Comparison of ENCODE assay signal across 8 cellular contexts in genomic region chr5:140546851-140547507, GRCh38. TPM values are rescaled to one million over a fixed set of nuclear protein-coding genes. Genes with fewer than 3 reads are reported as not detected.
A peak's percentile ranks its signal among the peaks of the same experiment; 100 is the strongest.
DNase-seq lines count a peak whose midpoint lies in the region; ATAC-seq and TF ChIP-seq lines count a peak whose summit lies in the region.

No MANE protein-coding gene starts in this region.

- H3K9ac ChIP-seq in mucosa of rectum (ENCODE audit: low read depth in 1 of 2, low read length in 2 of 2), result peak overlapping the region; percentile 54 to 96

- peaks cover 44 to 46% of the 10 kb centered on the region in 2 donors for H3K4me1 ChIP-seq in mucosa of rectum (ENCODE audit: control insufficient read depth in 2 of 2, insufficient read depth in 2 of 2, low read length in 2 of 2)

- H3K27me3 ChIP-seq in mucosa of rectum (ENCODE audit: control insufficient read depth in 2 of 2, insufficient read depth in 2 of 2, low read length in 2 of 2), result no peaks in the 10 kb centered on the region

- H3K4me3 Mint-ChIP-seq in chondrocyte (ENCODE audit: unreplicated experiment), result peak overlapping the region; percentile 67

- ATAC-seq in HG03378 (IDR thresholded peaks at IDR 0.05; ENCODE audit: unreplicated experiment) (peak; percentile 15), HG02678 (IDR thresholded peaks at IDR 0.05; ENCODE audit: unreplicated experiment) (no peak)

- no peaks in the 10 kb centered on the region for H3K27me3 Mint-ChIP-seq in chondrocyte (ENCODE audit: low read depth)

- H3K27ac ChIP-seq in 22Rv1 (peak overlapping the region; percentile 89), mucosa of rectum (ENCODE audit: low read depth in 2 of 2, low read length in 2 of 2) (peak overlapping the region; percentile 99 to 100)

- peaks cover 38% of the 10 kb centered on the region for H3K4me1 Mint-ChIP-seq in chondrocyte (ENCODE audit: low read depth)

- in situ Hi-C loops in GM13976 (cut with MboI; ENCODE audit: low sequenced_read_pairs, unreplicated experiment), result no loop called here

- H3K4me3 ChIP-seq in mucosa of rectum (ENCODE audit: low read length in 2 of 2), result peak overlapping the region; percentile 74 to 80

- no peaks in the 10 kb centered on the region for H3K9me3 ChIP-seq in mucosa of rectum (ENCODE audit: control insufficient read depth in 2 of 2, low read length in 2 of 2)

- peaks cover 19% of the 10 kb centered on the region for H3K36me3 Mint-ChIP-seq in chondrocyte (ENCODE audit: low read depth)

- H3K9me3 Mint-ChIP-seq in chondrocyte (ENCODE audit: low read depth), result no peaks in the 10 kb centered on the region

- TF ChIP-seq CTCF in 22Rv1 (IDR thresholded peaks at IDR 0.05), result no peak
- no peak for TF ChIP-seq CTCF in chondrocyte (IDR thresholded peaks at IDR 0.05)
- no peak for TF ChIP-seq CTCF in GM13976 (IDR thresholded peaks at IDR 0.05; ENCODE audit: borderline replicate concordance, control extremely low read depth, extremely low read depth, insufficient read depth, missing control alignments)

- H3K36me3 ChIP-seq in mucosa of rectum (ENCODE audit: control insufficient read depth in 2 of 2, insufficient read depth in 2 of 2, low read length in 2 of 2), result peaks cover 33 to 42% of the 10 kb centered on the region in 2 donors

- DNase-seq in chondrocyte (ENCODE audit: low spot score), result no peak
- DNase-seq in GM13976 (ENCODE audit: low spot score), result no peak
- no peak for DNase-seq in DMS153 (lab: John Stamatoyannopoulos, UW)
- no peak for DNase-seq in NCI-H1105 treated with DMSO at 0.1 percent for 48 hours (lab: John Stamatoyannopoulos, UW)

- peak overlapping the region; percentile 97 for H3K27ac Mint-ChIP-seq in chondrocyte (ENCODE audit: unreplicated experiment)

RNA-seq across cellular contexts. Expression of gene EIF4EBP3, which starts 0.5 kb away (rescaled TPM):
- total RNA-seq in chondrocyte, result 5.6 to 6.2 TPM (median 6.0 TPM) in 3 replicates

RNA-seq across cellular contexts. Expression of gene SRA1, which starts 10.3 kb away (rescaled TPM):
- total RNA-seq in chondrocyte, result 46.5 to 50.4 TPM (median 50.3 TPM) in 3 replicates

RNA-seq across cellular contexts. Expression of gene APBB3, which starts 17.4 kb away (rescaled TPM):
- total RNA-seq in chondrocyte, result 39.0 to 47.0 TPM (median 42.3 TPM) in 3 replicates

RNA-seq across cellular contexts. Expression of gene SLC35A4, which starts 17.6 kb away (rescaled TPM):
- total RNA-seq in chondrocyte, result 74.3 to 99.4 TPM (median 79.2 TPM) in 3 replicates
